In genomic region chr15:75204340-75205063, GRCh38 we compare ENCODE assay signal across 8 cellular contexts. TPM values are rescaled to one million over a fixed set of nuclear protein-coding genes. Genes with fewer than 3 reads are reported as not detected.
DNase-seq lines count a peak whose midpoint lies in the region; ATAC-seq and TF ChIP-seq lines count a peak whose summit lies in the region.

No MANE protein-coding gene starts in this region.

- H3K4me1 ChIP-seq in CD8-positive, alpha-beta memory T cell (ENCODE audit: insufficient read depth, low read length), result peaks cover 35% of the 10 kb centered on the region
- H3K4me1 ChIP-seq in rectal smooth muscle tissue (ENCODE audit: control insufficient read depth, insufficient read depth, low read length), result peaks cover 10% of the 10 kb centered on the region
- peaks cover 85% of the 10 kb centered on the region for H3K4me1 ChIP-seq in vagina

- H3K4me1 Mint-ChIP-seq in CD8-positive, alpha-beta memory T cell, result peaks cover 36 to 57% (median 40%) of the 10 kb centered on the region in 3 donors
- peaks cover 42% of the 10 kb centered on the region for H3K4me1 Mint-ChIP-seq in T-helper 2 cell treated with Interferon-gamma antibody and Interleukin-4, amounts not matched to agents 5 μg/mL and 100 μg/mL, for 36 hours (ENCODE audit: low read depth)

- H3K36me3 ChIP-seq in CD8-positive, alpha-beta memory T cell (ENCODE audit: insufficient read depth, low read length), result peaks cover 20% of the 10 kb centered on the region
- H3K36me3 ChIP-seq in rectal smooth muscle tissue (ENCODE audit: control insufficient read depth, insufficient read depth, low read length) (peaks cover 23% of the 10 kb centered on the region), vagina (peaks cover 0 to 35% of the 10 kb centered on the region in 2 donors)

- H3K27ac Mint-ChIP-seq in CD8-positive, alpha-beta memory T cell, result peak overlapping the region; percentile 82 to 97 (median 94)
- H3K27ac Mint-ChIP-seq in T-helper 2 cell treated with Interferon-gamma antibody and Interleukin-4, amounts not matched to agents 5 μg/mL and 100 μg/mL, for 36 hours, result peak overlapping the region; percentile 86

- H3K36me3 Mint-ChIP-seq in CD8-positive, alpha-beta memory T cell, result peaks cover 0 to 41% (median 2%) of the 10 kb centered on the region in 3 donors
- peaks cover 54% of the 10 kb centered on the region for H3K36me3 Mint-ChIP-seq in T-helper 2 cell treated with Interferon-gamma antibody and Interleukin-4, amounts not matched to agents 5 μg/mL and 100 μg/mL, for 36 hours (ENCODE audit: low read depth)

- no peak overlapping the region for H3K9ac ChIP-seq in rectal smooth muscle tissue (ENCODE audit: low read length)

- peak; percentile 29 for ATAC-seq in GM21737 (IDR thresholded peaks at IDR 0.05; ENCODE audit: unreplicated experiment)
- ATAC-seq in left ventricle myocardium superior, result peak; percentile 76

- no peak overlapping the region for H3K27ac ChIP-seq in CD8-positive, alpha-beta memory T cell (ENCODE audit: low read depth, low read length)
- H3K27ac ChIP-seq in rectal smooth muscle tissue (ENCODE audit: low read depth, low read length) (no peak overlapping the region), vagina (peak overlapping the region; percentile 97)

- TF ChIP-seq POLR2A in vagina (IDR thresholded peaks at IDR 0.05), result no peak

- no peaks in the 10 kb centered on the region for H3K9me3 Mint-ChIP-seq in CD8-positive, alpha-beta memory T cell
- no peaks in the 10 kb centered on the region for H3K9me3 Mint-ChIP-seq in T-helper 2 cell treated with Interferon-gamma antibody and Interleukin-4, amounts not matched to agents 5 μg/mL and 100 μg/mL, for 36 hours

- intact Hi-C loops in left ventricle myocardium superior (cut with micrococcal nuclease) (loop anchor here (5.0 kb wide), 2 partner anchors 162 to 177 kb away; no protein-coding TSS in a partner anchor), vagina (cut with DNase I) (loop anchor here (5.0 kb wide), 2 partner anchors 162 to 247 kb away; partner anchors contain the start of gene RPP25)

- DNase-seq in CD8-positive, alpha-beta memory T cell, result peak; percentile 76 to 90 (median 81)
- DNase-seq in NCI-H1694 (lab: John Stamatoyannopoulos, UW), result peak; percentile 77
- DNase-seq in T-helper 2 cell treated with Interferon-gamma antibody and Interleukin-4, amounts not matched to agents 5 μg/mL and 100 μg/mL, for 36 hours (ENCODE audit: low spot score), result peak; percentile 82
- peak in 57 of 58 donors; percentile 20 to 91 (median 79) for DNase-seq in anterior cingulate cortex (lab: John Stamatoyannopoulos, UW)
- DNase-seq in left ventricle myocardium superior, result peak; percentile 95
- DNase-seq in vagina (ENCODE audit: extremely low spot score in 2 of 2), result peak in 1 of 2 donors; percentile 95

- H3K27me3 Mint-ChIP-seq in CD8-positive, alpha-beta memory T cell, result peaks cover 0 to 1% of the 10 kb centered on the region in 2 donors
- H3K27me3 Mint-ChIP-seq in T-helper 2 cell treated with Interferon-gamma antibody and Interleukin-4, amounts not matched to agents 5 μg/mL and 100 μg/mL, for 36 hours (ENCODE audit: low read depth), result no peaks in the 10 kb centered on the region

- H3K9me3 ChIP-seq in CD8-positive, alpha-beta memory T cell (ENCODE audit: low read length), result no peaks in the 10 kb centered on the region
- H3K9me3 ChIP-seq in vagina, result no peaks in the 10 kb centered on the region

- POLR2A ChIA-PET in CD8-positive, alpha-beta memory T cell (lab: Charles Lee), result interaction anchor here (1.0 to 1.8 kb wide), 3 partner anchors 96 to 209 kb away, joined by 3 to 6 read pairs (median 4); partner anchors contain the start of gene SCAMP5

- TF ChIP-seq CTCF in vagina (IDR thresholded peaks at IDR 0.05), result peak; percentile 87 to 97 (median 95)

- CTCF ChIA-PET in CD8-positive, alpha-beta memory T cell (lab: Charles Lee), result interaction anchor here (0.7 to 4.4 kb wide), 11 partner anchors 9 to 270 kb away, joined by 3 to 57 read pairs (median 4); partner anchors contain the start of gene PPCDC

- H3K4me3 Mint-ChIP-seq in CD8-positive, alpha-beta memory T cell, result peak overlapping the region; percentile 65 to 97 (median 91)
- peak overlapping the region; percentile 93 for H3K4me3 Mint-ChIP-seq in T-helper 2 cell treated with Interferon-gamma antibody and Interleukin-4, amounts not matched to agents 5 μg/mL and 100 μg/mL, for 36 hours

- H3K27me3 ChIP-seq in CD8-positive, alpha-beta memory T cell (ENCODE audit: insufficient read depth, low read length, poor library complexity, severe bottlenecking), result no peaks in the 10 kb centered on the region
- H3K27me3 ChIP-seq in rectal smooth muscle tissue (ENCODE audit: control insufficient read depth, insufficient read depth, low read length), result no peaks in the 10 kb centered on the region
- no peaks in the 10 kb centered on the region for H3K27me3 ChIP-seq in vagina

- no peak overlapping the region for H3K4me3 ChIP-seq in CD8-positive, alpha-beta memory T cell (ENCODE audit: low read length)
- H3K4me3 ChIP-seq in rectal smooth muscle tissue (ENCODE audit: low read length), result peak overlapping the region; percentile 80
- H3K4me3 ChIP-seq in vagina, result peak overlapping the region in 1 of 2 donors; percentile 99

RNA-seq across cellular contexts. Expression of gene C15orf39, which starts 2.8 kb away (rescaled TPM):
- 10 to 100 TPM; 29.8 to 32.0 TPM for total RNA-seq in CD8-positive, alpha-beta memory T cell
- 6.1 TPM for polyA plus RNA-seq in CD8-positive, alpha-beta memory T cell
- total RNA-seq in left ventricle myocardium superior (14.8 TPM), vagina (20.9 TPM)

RNA-seq across cellular contexts. Expression of gene GOLGA6C, which starts 53.6 kb away (rescaled TPM):
- total RNA-seq in CD8-positive, alpha-beta memory T cell, result not detected
- not detected for polyA plus RNA-seq in CD8-positive, alpha-beta memory T cell
- not detected for total RNA-seq in left ventricle myocardium superior
- total RNA-seq in vagina, result not detected
